Comparison of ENCODE assay signal across 8 cellular contexts in genomic region chr2:7430869-7431641, GRCh38.
A peak's percentile ranks its signal among the peaks of the same experiment; 100 is the strongest.
DNase-seq lines count a peak whose midpoint lies in the region; ATAC-seq and TF ChIP-seq lines count a peak whose summit lies in the region.

No MANE protein-coding gene starts in this region.

- H4K12ac ChIP-seq in trophoblast cell (ENCODE audit: low read depth, low read length), result no peak overlapping the region

- ATAC-seq in HG03280 (IDR thresholded peaks at IDR 0.05; ENCODE audit: unreplicated experiment) (peak; percentile 55), Right ventricle myocardium superior (ENCODE audit: poor library complexity) (peak; percentile 63)

- H3K79me2 ChIP-seq in trophoblast cell (ENCODE audit: control insufficient read depth, insufficient read depth, low read length, poor library complexity), result no peaks in the 10 kb centered on the region

- no CpG with 5 or more reads among the region's 56 CpGs for WGBS in trophoblast cell (ENCODE audit: extremely low coverage, insufficient coverage, insufficient read length)
- 20% methylated on average over 52 of the region's 56 CpGs for WGBS in prostate gland

- peaks cover 3% of the 10 kb centered on the region for H3K79me1 ChIP-seq in trophoblast cell (ENCODE audit: low read length)

- H3K36me3 ChIP-seq in GM06990 (ENCODE audit: control insufficient read depth, insufficient read depth, low read length) (no peaks in the 10 kb centered on the region), trophoblast cell (ENCODE audit: control insufficient read depth in 1 of 2, insufficient read depth in 2 of 2, low read length in 2 of 2) (no peaks in the 10 kb centered on the region), prostate gland (no peaks in the 10 kb centered on the region)

- peak overlapping the region; percentile 17 for H4K8ac ChIP-seq in trophoblast cell (ENCODE audit: low read depth, low read length)

- no peak overlapping the region for H3K18ac ChIP-seq in trophoblast cell (ENCODE audit: low read length)

- peak overlapping the region; percentile 37 for H3K4me3 ChIP-seq in GM06990 (replicated peaks; ENCODE audit: low read depth, low read length)
- peak overlapping the region; percentile 59 for H3K4me3 ChIP-seq in trophoblast cell (ENCODE audit: low read depth, low read length)
- peak overlapping the region in 1 of 2 donors; percentile 1 for H3K4me3 ChIP-seq in prostate gland

- TF ChIP-seq CTCF in GM06990 (IDR thresholded peaks at IDR 0.05; ENCODE audit: insufficient read depth, low read length, poor library complexity, severe bottlenecking) (no peak), prostate gland (IDR thresholded peaks at IDR 0.05) (no peak)

- H2BK12ac ChIP-seq in trophoblast cell (ENCODE audit: low read length), result no peak overlapping the region

- H2AFZ ChIP-seq in trophoblast cell (ENCODE audit: insufficient read depth, low read length, poor library complexity), result peak overlapping the region; percentile 35

- peak overlapping the region; percentile 30 for H3K14ac ChIP-seq in trophoblast cell (ENCODE audit: low read length)

- H3K9ac ChIP-seq in trophoblast cell (ENCODE audit: low read length), result no peak overlapping the region

- intact Hi-C loops in Right ventricle myocardium superior (cut with DNase I), result no loop called here
- intact Hi-C loops in prostate gland (cut with DNase I), result loop anchor here (10.0 kb wide), 1 partner anchor 1334 kb away; no protein-coding TSS in a partner anchor

- H3K4me1 ChIP-seq in trophoblast cell (ENCODE audit: control insufficient read depth in 1 of 2, insufficient read depth in 2 of 2, low read length in 2 of 2), result peaks cover 7 to 8% of the 10 kb centered on the region in 2 experiments
- H3K4me1 ChIP-seq in prostate gland (replicated peaks), result no peaks in the 10 kb centered on the region

- H3K27ac ChIP-seq in trophoblast cell (ENCODE audit: low read depth, low read length), result no peak overlapping the region
- H3K27ac ChIP-seq in prostate gland, result no peak overlapping the region

- H3K9me3 ChIP-seq in trophoblast cell (ENCODE audit: insufficient read depth, low read depth, low read length) (peaks cover 2% of the 10 kb centered on the region), prostate gland (no peaks in the 10 kb centered on the region)

- no peak overlapping the region for H2BK120ac ChIP-seq in trophoblast cell (ENCODE audit: insufficient read depth, low read length, poor library complexity)

- H3K4me2 ChIP-seq in trophoblast cell (ENCODE audit: low read length), result peak overlapping the region; percentile 59

- no peak overlapping the region for H2AK5ac ChIP-seq in trophoblast cell (ENCODE audit: low read length)

- H3K4ac ChIP-seq in trophoblast cell (ENCODE audit: low read depth, low read length), result no peak overlapping the region

- H3K23ac ChIP-seq in trophoblast cell (ENCODE audit: low read length), result no peak overlapping the region

- peak; percentile 62 for DNase-seq in GM06990 (ENCODE audit: extremely low read depth, insufficient read length)
- peak; percentile 48 for DNase-seq in activated CD8-positive, alpha-beta memory T cell treated with anti-CD3 and anti-CD28 coated beads, Interleukin-2, amount 50 U/mL, for 4 hours
- peak; percentile 79 for DNase-seq in Right ventricle myocardium superior
- peak; percentile 95 for DNase-seq in trophoblast cell
- DNase-seq in prostate gland (ENCODE audit: low spot score), result no peak
- DNase-seq in NCI-H1930 (lab: John Stamatoyannopoulos, UW), result no peak
- DNase-seq in AG08396 (ENCODE audit: low spot score), result no peak

- H4K91ac ChIP-seq in trophoblast cell (ENCODE audit: low read depth, low read length), result no peak overlapping the region

- no peak overlapping the region for H2BK5ac ChIP-seq in trophoblast cell (ENCODE audit: low read depth, low read length, poor library complexity)

- H3K27me3 ChIP-seq in GM06990 (replicated peaks; ENCODE audit: control insufficient read depth, insufficient read depth, low read length) (no peaks in the 10 kb centered on the region; the same call in none of the 2 replicates), trophoblast cell (ENCODE audit: insufficient read depth, low read length) (peaks cover 4% of the 10 kb centered on the region), prostate gland (replicated peaks; ENCODE audit: insufficient read depth) (no peaks in the 10 kb centered on the region)

- TF ChIP-seq POLR2A in prostate gland (IDR thresholded peaks at IDR 0.05), result no peak

Comparison
In these comparisons a context has a peak if more than half of its experiments do, and no peak if none do; other contexts are left out.
1. DNase-seq: peak in GM06990 (single experiment), activated CD8-positive, alpha-beta memory T cell treated with anti-CD3 and anti-CD28 coated beads, Interleukin-2, amount 50 U/mL, for 4 hours (single experiment), Right ventricle myocardium superior (single experiment) and trophoblast cell (2 of 2); none in prostate gland (single experiment), NCI-H1930 (0 of 2) and AG08396 (single experiment).